Comparison of ENCODE assay signal across 1 cellular context in the genomic region with DNA sequence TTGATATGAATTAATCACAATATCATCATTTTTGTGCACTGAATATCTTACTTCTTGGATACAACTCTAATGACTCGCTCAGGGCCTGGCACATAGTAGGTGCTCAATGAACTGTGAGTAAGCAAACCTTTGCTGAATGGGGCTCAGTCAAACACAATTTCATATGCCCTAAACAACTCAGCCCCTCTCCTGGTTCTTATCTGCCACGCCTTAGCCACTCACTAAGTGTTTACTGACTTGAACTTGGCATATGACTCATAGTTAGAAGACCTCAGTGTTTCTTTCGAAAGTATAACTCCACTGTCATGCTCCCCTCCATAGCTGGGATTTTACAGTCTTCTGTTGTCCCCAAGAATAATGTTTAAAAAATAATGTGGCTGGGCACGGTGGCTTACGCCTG.
TF ChIP-seq lines count a peak whose summit lies in the region.

No MANE protein-coding gene starts in this region.

TF ChIP-seq in WTC11, 78 proteins besides CTCF, POLR2A, EP300 and RAD21 (continued from another document):
- TF ChIP-seq MYBL2 (CRISPR knock-in tag; IDR thresholded peaks at IDR 0.05) (no peak), NR1H2 (CRISPR knock-in tag; IDR thresholded peaks at IDR 0.05) (no peak), TEAD1 (CRISPR knock-in tag; IDR thresholded peaks at IDR 0.05) (no peak)
- TF ChIP-seq, protein P1, sequence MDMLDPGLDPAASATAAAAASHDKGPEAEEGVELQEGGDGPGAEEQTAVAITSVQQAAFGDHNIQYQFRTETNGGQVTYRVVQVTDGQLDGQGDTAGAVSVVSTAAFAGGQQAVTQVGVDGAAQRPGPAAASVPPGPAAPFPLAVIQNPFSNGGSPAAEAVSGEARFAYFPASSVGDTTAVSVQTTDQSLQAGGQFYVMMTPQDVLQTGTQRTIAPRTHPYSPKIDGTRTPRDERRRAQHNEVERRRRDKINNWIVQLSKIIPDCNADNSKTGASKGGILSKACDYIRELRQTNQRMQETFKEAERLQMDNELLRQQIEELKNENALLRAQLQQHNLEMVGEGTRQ (CRISPR knock-in tag; IDR thresholded peaks at IDR 0.05) = no peak
TF ChIP-seq in WTC11: peak in this region for 0.
